Comparison of ENCODE assay signal across 13 cellular contexts in genomic region chr17:50884354-50885311, GRCh38. TPM values are rescaled to one million over a fixed set of nuclear protein-coding genes. Genes with fewer than 3 reads are reported as not detected.
DNase-seq lines count a peak whose midpoint lies in the region; ATAC-seq and TF ChIP-seq lines count a peak whose summit lies in the region.
"Had no signal": no experiment of that assay in that cellular context is flagged by ENCODE, and none has a peak within 500 bp of the region (broad histone marks: within the 10 kb centered on the region; RNA-seq: fewer than 3 reads in every experiment).

No MANE protein-coding gene starts in this region.

- no peak overlapping the region for H3K27ac ChIP-seq in IMR-90 (ENCODE audit: insufficient read depth, low read length)
- H3K27ac ChIP-seq in body of pancreas: peak overlapping the region; percentile 53 to 88 (median 78)
- peak overlapping the region in 1 of 2 donors; percentile 64 for H3K27ac ChIP-seq in left lung
- H3K27ac ChIP-seq: SJCRH30 had no signal

- H2AK5ac ChIP-seq in IMR-90 (ENCODE audit: low read depth, low read length): no peak overlapping the region

- H3K4ac ChIP-seq in IMR-90 (ENCODE audit: low read depth, low read length): no peak overlapping the region

- CTCF ChIA-PET in IMR-90 (lab: Yijun Ruan, JAX): no interaction called here

- no TSS peak for BruUV-seq in IMR-90 (replicated peaks; lab: Mats Ljungman, UMichigan)

- no peak overlapping the region for H3K4me3 ChIP-seq in IMR-90 (ENCODE audit: insufficient read depth, low read depth, low read length)
- H3K4me3 ChIP-seq in body of pancreas: no peak overlapping the region
- no peak overlapping the region for H3K4me3 ChIP-seq in left lung
- H3K4me3 ChIP-seq: SJCRH30 had no signal

- no peak overlapping the region for H2BK20ac ChIP-seq in IMR-90 (ENCODE audit: low read depth, low read length)

- H3K79me1 ChIP-seq in IMR-90 (ENCODE audit: low read depth in 1 of 2, low read length in 2 of 2): no peaks in the 10 kb centered on the region

- POLR2A ChIA-PET in IMR-90 (lab: Charles Lee; ENCODE audit: unreplicated experiment): no interaction called here

- H2BK5ac ChIP-seq in IMR-90 (ENCODE audit: low read depth, low read length, poor library complexity, severe bottlenecking): no peak overlapping the region

- no peak overlapping the region for H2AFZ ChIP-seq in IMR-90 (replicated peaks; ENCODE audit: low read length, poor library complexity)

- ATAC-seq in IMR-90 (ENCODE audit: low read depth) (peak; percentile 52), body of pancreas (peak; percentile 94), left lung (peak; percentile 95), HG03342 (IDR thresholded peaks at IDR 0.05; ENCODE audit: unreplicated experiment) (no peak)

- no peak for TF ChIP-seq RAD21 in IMR-90 (IDR thresholded peaks at IDR 0.05; ENCODE audit: low read length)

- no peaks in the 10 kb centered on the region for H4K20me1 ChIP-seq in IMR-90 (ENCODE audit: insufficient read depth, low read length)

- intact Hi-C loops in IMR-90 (cut with micrococcal nuclease) (no loop called here), body of pancreas (cut with DNase I) (no loop called here), left lung (cut with DNase I) (no loop called here)

- no peak for TF ChIP-seq CTCF in IMR-90 (conservative IDR thresholded peaks at IDR 0.05; ENCODE audit: low read depth, low read length)
- no peak for TF ChIP-seq CTCF in body of pancreas (IDR thresholded peaks at IDR 0.05)
- no peak for TF ChIP-seq CTCF in left lung (IDR thresholded peaks at IDR 0.05)

- H4K5ac ChIP-seq in IMR-90 (ENCODE audit: low read depth, low read length): no peak overlapping the region

- H3K14ac ChIP-seq in IMR-90 (replicated peaks; ENCODE audit: low read depth, low read length): no peak overlapping the region

- DNase-seq in IMR-90: no peak
- peak; percentile 61 to 84 (median 73) for DNase-seq in body of pancreas
- no peak for DNase-seq in left lung
- peak; percentile 21 for DNase-seq in stimulated activated CD8-positive, alpha-beta memory T cell treated with anti-CD3 and anti-CD28 coated beads, Interleukin-4, amount 100 ng/mL, for 48 hours
- no peak for DNase-seq in NCI-H146 treated with DMSO at 0.1 percent for 48 hours (lab: John Stamatoyannopoulos, UW; ENCODE audit: unreplicated experiment)
- DNase-seq in NCI-H510A treated with DMSO at 0.1 percent for 48 hours (lab: John Stamatoyannopoulos, UW): no peak
- DNase-seq: aorta, HFFc6, NCI-H2029 treated with DMSO at 0.1 percent for 48 hours, SJCRH30 had no signal

- peaks cover 3% of the 10 kb centered on the region; the same call in 1 of the 2 replicates for H3K9me1 ChIP-seq in IMR-90 (ENCODE audit: insufficient read depth, low read length)

- peak overlapping the region; percentile 13 for H2AK9ac ChIP-seq in IMR-90 (replicated peaks; ENCODE audit: low read depth, low read length, poor library complexity)

- H3K9me3 ChIP-seq in IMR-90 (ENCODE audit: control insufficient read depth, insufficient read depth, low read length) (peaks cover 2% of the 10 kb centered on the region), body of pancreas (no peaks in the 10 kb centered on the region), left lung (peaks cover 0 to 5% of the 10 kb centered on the region in 2 donors)

- TF ChIP-seq POLR2A in IMR-90 (IDR thresholded peaks at IDR 0.05; ENCODE audit: low read depth, low read length): no peak
- peak; percentile 29 to 73 (median 65) for TF ChIP-seq POLR2A in body of pancreas (IDR thresholded peaks at IDR 0.05)

- in situ Hi-C loops in IMR-90 (cut with MboI; ENCODE audit: low sequenced_read_pairs): no loop called here

- no peak overlapping the region for H2BK120ac ChIP-seq in IMR-90 (ENCODE audit: low read depth, low read length)

- H3K36me3 ChIP-seq in IMR-90 (ENCODE audit: control insufficient read depth, insufficient read depth, low read length): no peaks in the 10 kb centered on the region
- H3K36me3 ChIP-seq in body of pancreas (replicated peaks in 1 of 2; ENCODE audit: insufficient read depth in 1 of 2, low read depth in 2 of 2): no peaks in the 10 kb centered on the region
- H3K36me3 ChIP-seq in left lung: no peaks in the 10 kb centered on the region
- H3K36me3 ChIP-seq: SJCRH30 had no signal

- no CpG with 5 or more reads among the region's 8 CpGs for WGBS in IMR-90 (ENCODE audit: extremely low coverage in 2 of 2, insufficient read length in 1 of 2), 2 experiments
- WGBS in body of pancreas, 2 donors: 43 to 55% methylated on average over 7 to 8 of the region's 8 CpGs

- no peak overlapping the region for H4K91ac ChIP-seq in IMR-90 (ENCODE audit: insufficient read depth, low read depth, low read length)

- no peak overlapping the region for H3K23ac ChIP-seq in IMR-90 (ENCODE audit: low read depth, low read length)

- H3K56ac ChIP-seq in IMR-90 (ENCODE audit: extremely low read depth, insufficient read depth, low read length): no peak overlapping the region

- no peak overlapping the region for H4K8ac ChIP-seq in IMR-90 (ENCODE audit: low read depth in 2 of 2, low read length in 2 of 2)

- no peak overlapping the region for H3K18ac ChIP-seq in IMR-90 (ENCODE audit: low read depth, low read length)

- no peak overlapping the region for H3K4me2 ChIP-seq in IMR-90 (ENCODE audit: low read depth, low read length)

- H3K27me3 ChIP-seq in IMR-90 (ENCODE audit: control insufficient read depth, insufficient read depth, low read length) (peaks cover 19% of the 10 kb centered on the region), body of pancreas (no peaks in the 10 kb centered on the region), left lung (no peaks in the 10 kb centered on the region)
- H3K27me3 ChIP-seq: SJCRH30 had no signal

- no peak overlapping the region for H2BK15ac ChIP-seq in IMR-90 (ENCODE audit: low read depth, low read length)

- no peak overlapping the region for H3K9ac ChIP-seq in IMR-90 (ENCODE audit: low read depth, low read length)

- dilution Hi-C loops in IMR-90 (cut with HindIII; ENCODE audit: low sequenced_read_pairs, unreplicated experiment): no loop called here

- peaks cover 3% of the 10 kb centered on the region for H3K4me1 ChIP-seq in IMR-90 (ENCODE audit: control insufficient read depth, insufficient read depth, low read length)
- H3K4me1 ChIP-seq in body of pancreas: peaks cover 30% of the 10 kb centered on the region
- H3K4me1 ChIP-seq in left lung: peaks cover 4 to 17% of the 10 kb centered on the region in 2 donors
- H3K4me1 ChIP-seq: SJCRH30 had no signal

TF ChIP-seq in IMR-90, 13 proteins besides CTCF, POLR2A, EP300 and RAD21:
- 0 out of 2 replicates have a peak, but pooled peaks have one; percentile 23 for TF ChIP-seq CEBPB (IDR thresholded peaks at IDR 0.05; ENCODE audit: low read depth, low read length)
- no peak for TF ChIP-seq NFE2L2 (IDR thresholded peaks at IDR 0.05; ENCODE audit: low read depth, low read length)
- no peak for TF ChIP-seq USF2 (IDR thresholded peaks at IDR 0.05; ENCODE audit: low read depth, low read length)
- no peak for TF ChIP-seq RCOR1 (IDR thresholded peaks at IDR 0.05; ENCODE audit: insufficient replicate concordance, low read length)
- TF ChIP-seq MAZ (IDR thresholded peaks at IDR 0.05; ENCODE audit: borderline replicate concordance, low read depth, low read length): no peak
- TF ChIP-seq ELK1 (IDR thresholded peaks at IDR 0.05; ENCODE audit: borderline replicate concordance, low read depth, low read length): no peak
- TF ChIP-seq MXI1 (IDR thresholded peaks at IDR 0.05; ENCODE audit: borderline replicate concordance, low read depth, low read length): no peak
- no peak for TF ChIP-seq CHD1 (IDR thresholded peaks at IDR 0.05; ENCODE audit: low read depth, low read length)
- no peak for TF ChIP-seq SMC3 (IDR thresholded peaks at IDR 0.05; ENCODE audit: low read depth, low read length)

RNA-seq across cellular contexts. Expression of gene TOB1, which starts 18.5 kb away (rescaled TPM):
- 4.3 and 6.1 TPM in 2 replicates for total RNA-seq in IMR-90 (2012; rRNA removed)
- polyA plus RNA-seq in IMR-90 (2012; rRNA removed): 9.0 and 9.2 TPM in 2 replicates
- 8.7 and 11.5 TPM in 2 replicates for polyA plus RNA-seq in IMR-90 (2012; cell fraction: cytosol; rRNA removed)
- 10.3 and 26.9 TPM in 2 replicates for polyA plus RNA-seq in IMR-90 (2012; cell fraction: nucleus; rRNA removed; ENCODE audit: low replicate concordance)
- total RNA-seq in body of pancreas: 10 to 100 TPM; 36.8 to 46.1 TPM
- 10 to 100 TPM; 53.4 to 81.1 TPM for total RNA-seq in left lung

RNA-seq across cellular contexts. Expression of gene WFIKKN2, which starts 49.2 kb away (rescaled TPM):
- total RNA-seq in IMR-90 (2012; rRNA removed): not detected in 2 replicates
- polyA plus RNA-seq in IMR-90 (2012; rRNA removed): 0.02 and 0.04 TPM in 2 replicates
- 0.01 and 0.04 TPM in 2 replicates for polyA plus RNA-seq in IMR-90 (2012; cell fraction: cytosol; rRNA removed)
- polyA plus RNA-seq in IMR-90 (2012; cell fraction: nucleus; rRNA removed; ENCODE audit: low replicate concordance): 0.11 and 0.16 TPM in 2 replicates
- total RNA-seq in body of pancreas: under 1 TPM; 0.26 to 0.66 TPM
- total RNA-seq in left lung: not detected
- total RNA-seq: activated CD8-positive, alpha-beta memory T cell treated with anti-CD3 and anti-CD28 coated beads for 36 hours; SJCRH30 had no signal
- polyA plus RNA-seq: aorta, neural cell had no signal

Comparison
In these comparisons a context has a peak if more than half of its experiments do, and no peak if none do; other contexts are left out.
1. DNase-seq: peak in body of pancreas (4 of 4) and stimulated activated CD8-positive, alpha-beta memory T cell treated with anti-CD3 and anti-CD28 coated beads, Interleukin-4, amount 100 ng/mL, for 48 hours (single experiment); none in IMR-90 (single experiment), left lung (0 of 2), NCI-H146 treated with DMSO at 0.1 percent for 48 hours (single experiment) and NCI-H510A treated with DMSO at 0.1 percent for 48 hours (single experiment).